ENCODE assay signal across 7 cellular contexts in genomic region chr2:96859338-96859649, GRCh38. TPM values are rescaled to one million over a fixed set of nuclear protein-coding genes. Genes with fewer than 3 reads are reported as not detected.
DNase-seq lines count a peak whose midpoint lies in the region; ATAC-seq, FAIRE-seq and TF ChIP-seq lines count a peak whose summit lies in the region.

No MANE protein-coding gene starts in this region.

- peaks cover 28% of the 10 kb centered on the region for H3K79me2 ChIP-seq in smooth muscle cell (ENCODE audit: low read depth)

- WGBS in smooth muscle cell (ENCODE audit: low lambda C conversion rate), result 32% methylated on average over 4 of the region's 4 CpGs
- WGBS in small intestine, 3 donors, result 62 to 76% (median 70%) methylated on average over 4 of the region's 4 CpGs

- H3K4me2 ChIP-seq in smooth muscle cell, result peak overlapping the region; percentile 83

- H3K36me3 ChIP-seq in HEK293 (ENCODE audit: control insufficient read depth in 2 of 2, insufficient read depth in 1 of 2, low read length in 2 of 2) (peaks cover 0 to 42% of the 10 kb centered on the region in 2 experiments; a peak in 2 of 3 replicates), iPS-15b (ENCODE audit: control insufficient read depth, insufficient read depth, low read length) (peaks cover 39% of the 10 kb centered on the region), smooth muscle cell (ENCODE audit: low read depth) (no peaks in the 10 kb centered on the region), small intestine (ENCODE audit: control insufficient read depth in 2 of 2, insufficient read depth in 2 of 2, low read length in 2 of 2) (peaks cover 0 to 2% of the 10 kb centered on the region in 2 donors)

- no peak for TF ChIP-seq CTCF in HEK293 (tag by site-specific recombination; IDR thresholded peaks at IDR 0.05)
- no peak for TF ChIP-seq CTCF in activated CD8-positive, alpha-beta T cell treated with anti-CD3 and anti-CD28 coated beads for 36 hours (IDR thresholded peaks at IDR 0.05)
- TF ChIP-seq CTCF in smooth muscle cell (IDR thresholded peaks at IDR 0.05; ENCODE audit: borderline replicate concordance, insufficient read depth, poor library complexity, severe bottlenecking), result no peak

- H3K9me3 ChIP-seq in HEK293 (ENCODE audit: control insufficient read depth, insufficient read depth, low read depth, low read length), result no peaks in the 10 kb centered on the region
- H3K9me3 ChIP-seq in iPS-15b (ENCODE audit: control insufficient read depth, insufficient read depth, low read length), result no peaks in the 10 kb centered on the region
- no peaks in the 10 kb centered on the region for H3K9me3 ChIP-seq in smooth muscle cell (replicated peaks; ENCODE audit: low read depth)
- no peaks in the 10 kb centered on the region for H3K9me3 ChIP-seq in small intestine (ENCODE audit: control insufficient read depth, low read depth)

- DNase-seq in activated CD8-positive, alpha-beta T cell treated with anti-CD3 and anti-CD28 coated beads for 36 hours, result no peak
- no peak for DNase-seq in smooth muscle cell (lab: John Stamatoyannopoulos, UW; ENCODE audit: unreplicated experiment)
- DNase-seq in small intestine, result no peak

- H3K4me1 ChIP-seq in HEK293 (ENCODE audit: control insufficient read depth, insufficient read depth, low read length), result no peaks in the 10 kb centered on the region
- H3K4me1 ChIP-seq in iPS-15b (ENCODE audit: control insufficient read depth, insufficient read depth, low read length), result peaks cover 7% of the 10 kb centered on the region
- H3K4me1 ChIP-seq in smooth muscle cell (ENCODE audit: low read depth), result peaks cover 16% of the 10 kb centered on the region
- peaks cover 0 to 3% of the 10 kb centered on the region in 2 donors for H3K4me1 ChIP-seq in small intestine (ENCODE audit: control insufficient read depth in 2 of 2, insufficient read depth in 1 of 2, low read depth in 1 of 2, low read length in 1 of 2)

- H3K27me3 ChIP-seq in iPS-15b (ENCODE audit: control insufficient read depth, insufficient read depth, low read length) (no peaks in the 10 kb centered on the region), smooth muscle cell (ENCODE audit: low read depth) (no peaks in the 10 kb centered on the region), small intestine (ENCODE audit: control insufficient read depth in 2 of 2, insufficient read depth in 2 of 2, low read length in 2 of 2) (no peaks in the 10 kb centered on the region)

- H3K27ac ChIP-seq in HEK293 (ENCODE audit: extremely low read depth, low read depth, low read length) (no peak overlapping the region), smooth muscle cell (ENCODE audit: low read depth) (peak overlapping the region; percentile 38), small intestine (ENCODE audit: low read depth in 1 of 2, low read length in 1 of 2) (peak overlapping the region in 1 of 2 donors; percentile 56)

- H3K4me3 Mint-ChIP-seq in activated CD8-positive, alpha-beta T cell treated with anti-CD3 and anti-CD28 coated beads for 36 hours, result peak overlapping the region; percentile 14

- H4K20me1 ChIP-seq in smooth muscle cell (ENCODE audit: low read depth), result peaks cover 54% of the 10 kb centered on the region

- H3K27ac Mint-ChIP-seq in activated CD8-positive, alpha-beta T cell treated with anti-CD3 and anti-CD28 coated beads for 36 hours, result no peak overlapping the region

- H3K4me1 Mint-ChIP-seq in activated CD8-positive, alpha-beta T cell treated with anti-CD3 and anti-CD28 coated beads for 36 hours (ENCODE audit: low read depth), result peaks cover 26% of the 10 kb centered on the region

- no peaks in the 10 kb centered on the region for H3K27me3 Mint-ChIP-seq in activated CD8-positive, alpha-beta T cell treated with anti-CD3 and anti-CD28 coated beads for 36 hours

- CTCF ChIA-PET in HEK293 (lab: Yijun Ruan, JAX), result interaction anchor here (1.0 to 4.1 kb wide), 7 partner anchors 9 to 252 kb away, joined by 3 to 115 read pairs (median 23); partner anchors contain the start of gene ANKRD36
- CTCF ChIA-PET in activated CD8-positive, alpha-beta T cell treated with anti-CD3 and anti-CD28 coated beads for 36 hours (lab: Charles Lee), result interaction anchor here (1.8 to 7.0 kb wide), 10 partner anchors 24 to 253 kb away, joined by 8 to 147 read pairs (median 26); partner anchors contain the start of gene ANKRD36

- no peak overlapping the region for H2AFZ ChIP-seq in smooth muscle cell (ENCODE audit: low read depth)

- H3K4me3 ChIP-seq in HEK293 (ENCODE audit: low read depth, low read length) (no peak overlapping the region), iPS-15b (ENCODE audit: low read depth, low read length) (peak overlapping the region; percentile 56), smooth muscle cell (peak overlapping the region; percentile 82), small intestine (ENCODE audit: low read depth in 1 of 2, low read length in 2 of 2) (no peak overlapping the region)

- no peak for ATAC-seq in activated CD8-positive, alpha-beta T cell treated with anti-CD3 and anti-CD28 coated beads for 36 hours
- no peak for ATAC-seq in HG02885 (IDR thresholded peaks at IDR 0.05; ENCODE audit: poor library complexity, unreplicated experiment)
- no peak for ATAC-seq in GM21619 (IDR thresholded peaks at IDR 0.05; ENCODE audit: unreplicated experiment)

- intact Hi-C loops in activated CD8-positive, alpha-beta T cell treated with anti-CD3 and anti-CD28 coated beads for 36 hours (cut with micrococcal nuclease), result loop anchor here (2.0 kb wide), 1 partner anchor 102 kb away; no protein-coding TSS in a partner anchor

- FAIRE-seq in small intestine (lab: Jason Lieb, UNC), result no peak

- H3K36me3 Mint-ChIP-seq in activated CD8-positive, alpha-beta T cell treated with anti-CD3 and anti-CD28 coated beads for 36 hours (ENCODE audit: low read depth), result peaks cover 12% of the 10 kb centered on the region

- POLR2A ChIA-PET in HEK293 (lab: Yijun Ruan, JAX), result interaction anchor here (0.7 to 3.3 kb wide), 3 partner anchors 8 to 92 kb away, joined by 4 to 39 read pairs (median 21); no protein-coding TSS in a partner anchor
- POLR2A ChIA-PET in activated CD8-positive, alpha-beta T cell treated with anti-CD3 and anti-CD28 coated beads for 36 hours (lab: Charles Lee), result interaction anchor here (0.6 to 2.4 kb wide), 4 partner anchors 9 to 104 kb away, joined by 3 to 30 read pairs (median 6); partner anchors contain the start of gene SEMA4C

- H3F3A ChIP-seq in smooth muscle cell (ENCODE audit: low read depth), result peaks cover 26% of the 10 kb centered on the region

- H3K9me3 Mint-ChIP-seq in activated CD8-positive, alpha-beta T cell treated with anti-CD3 and anti-CD28 coated beads for 36 hours, result no peaks in the 10 kb centered on the region

- H3K9ac ChIP-seq in iPS-15b (ENCODE audit: low read depth, low read length) (no peak overlapping the region), smooth muscle cell (ENCODE audit: low read depth) (no peak overlapping the region)

TF ChIP-seq in HEK293, 187 proteins besides CTCF, POLR2A, EP300 and RAD21 (continues in another document):
- TF ChIP-seq ZIC2 (tag by site-specific recombination; IDR thresholded peaks at IDR 0.05) (peak; percentile 15; the same call in 1 of the 2 replicates), ZNF48 (tag by site-specific recombination; IDR thresholded peaks at IDR 0.05) (no peak), ZNF621 (tag by site-specific recombination; IDR thresholded peaks at IDR 0.05) (no peak), ZBTB48 (tag by site-specific recombination; IDR thresholded peaks at IDR 0.05) (peak; percentile 72; the same call in 1 of the 2 replicates), ZNF398 (tag by site-specific recombination; IDR thresholded peaks at IDR 0.05) (peak; percentile 59)

RNA-seq across cellular contexts. Expression of gene ANKRD39, which starts 1.5 kb away (rescaled TPM):
- 10 to 100 TPM; 22.6 TPM for total RNA-seq in activated CD8-positive, alpha-beta T cell treated with anti-CD3 and anti-CD28 coated beads for 36 hours
- total RNA-seq in smooth muscle cell, result 7.9 and 9.6 TPM in 2 replicates
- polyA plus RNA-seq in smooth muscle cell (16.5 and 19.1 TPM in 2 replicates), small intestine (10 to 100 TPM; 15.9 to 23.0 (median 17.0) TPM)

RNA-seq across cellular contexts. Expression of gene SEMA4C, which starts 10.6 kb away (rescaled TPM):
- 10 to 100 TPM; 10.4 to 12.4 TPM for total RNA-seq in activated CD8-positive, alpha-beta T cell treated with anti-CD3 and anti-CD28 coated beads for 36 hours
- total RNA-seq in smooth muscle cell, result 41.0 and 42.0 TPM in 2 replicates
- 39.3 and 40.7 TPM in 2 replicates for polyA plus RNA-seq in smooth muscle cell
- polyA plus RNA-seq in small intestine, result 10 to 100 TPM in 1 of 3 donors, 1 to 10 TPM in 1, under 1 TPM in 1; 0.45 to 21.0 (median 1.4) TPM

RNA-seq across cellular contexts. Expression of gene ANKRD23, which starts 15.5 kb away (rescaled TPM):
- 1 to 10 TPM; 5.3 to 5.7 TPM for total RNA-seq in activated CD8-positive, alpha-beta T cell treated with anti-CD3 and anti-CD28 coated beads for 36 hours
- total RNA-seq in smooth muscle cell, result 1.6 and 5.6 TPM in 2 replicates
- polyA plus RNA-seq in smooth muscle cell, result 1.7 and 3.5 TPM in 2 replicates
- polyA plus RNA-seq in small intestine, result 1 to 10 TPM; 2.2 to 3.8 (median 2.7) TPM

RNA-seq across cellular contexts. Expression of gene CNNM3, which starts 43.2 kb away (rescaled TPM):
- total RNA-seq in activated CD8-positive, alpha-beta T cell treated with anti-CD3 and anti-CD28 coated beads for 36 hours, result 10 to 100 TPM; 15.8 to 19.3 TPM
- 2.4 and 3.2 TPM in 2 replicates for total RNA-seq in smooth muscle cell
- polyA plus RNA-seq in smooth muscle cell (4.8 and 5.5 TPM in 2 replicates), small intestine (10 to 100 TPM in 1 of 3 donors, 1 to 10 TPM in 2; 5.7 to 15.8 (median 6.7) TPM)

Comparison
In these comparisons a context has a peak if more than half of its experiments do, and no peak if none do; other contexts are left out.
1. H3K4me3 ChIP-seq: peak in iPS-15b (single experiment) and smooth muscle cell (single experiment); none in HEK293 (single experiment) and small intestine (0 of 2).